In genomic region chr10:84429926-84430520, GRCh38 we compare ENCODE assay signal across 8 cellular contexts.
DNase-seq lines count a peak whose midpoint lies in the region; ATAC-seq, FAIRE-seq and TF ChIP-seq lines count a peak whose summit lies in the region.

No MANE protein-coding gene starts in this region.

- H3K14ac ChIP-seq in IMR-90 (replicated peaks; ENCODE audit: low read depth, low read length), result no peak overlapping the region

- intact Hi-C loops in IMR-90 (cut with micrococcal nuclease) (loop anchor here (5.0 kb wide), 1 partner anchor 92 kb away; no protein-coding TSS in a partner anchor), GM12878 (cut with micrococcal nuclease; ENCODE audit: unreplicated experiment) (loop anchor here (1.0 to 5.0 kb wide), 3 partner anchors 53 to 165 kb away; no protein-coding TSS in a partner anchor)

- H3K79me1 ChIP-seq in IMR-90 (ENCODE audit: low read depth in 1 of 2, low read length in 2 of 2), result peaks cover 19 to 51% of the 10 kb centered on the region in 2 experiments

- no peak overlapping the region for H2AK5ac ChIP-seq in IMR-90 (ENCODE audit: low read depth, low read length)

- H2AK9ac ChIP-seq in IMR-90 (replicated peaks; ENCODE audit: low read depth, low read length, poor library complexity), result no peak overlapping the region

- H4K20me1 ChIP-seq in IMR-90 (ENCODE audit: insufficient read depth, low read length), result peaks cover 9% of the 10 kb centered on the region; the same call in 1 of the 2 replicates
- H4K20me1 ChIP-seq in GM12878 (ENCODE audit: control insufficient read depth, insufficient read depth), result no peaks in the 10 kb centered on the region

- H2BK120ac ChIP-seq in IMR-90 (ENCODE audit: low read depth, low read length), result no peak overlapping the region

- peak; percentile 62 for TF ChIP-seq CTCF in GM10248 (IDR thresholded peaks at IDR 0.05; ENCODE audit: control extremely low read depth, extremely low read depth, low read depth, missing control alignments)
- TF ChIP-seq CTCF in IMR-90 (conservative IDR thresholded peaks at IDR 0.05; ENCODE audit: low read depth, low read length), result peak; percentile 51
- peak; percentile 73 to 88 (median 77) for TF ChIP-seq CTCF in GM12878 (IDR thresholded peaks at IDR 0.05 in 2 of 3, conservative IDR thresholded peaks at IDR 0.05 in 1 of 3; ENCODE audit: control insufficient read depth in 2 of 3, extremely low read depth in 1 of 3, insufficient read depth in 1 of 3, low read depth in 3 of 3, low read length in 3 of 3)

- TF ChIP-seq RAD21 in IMR-90 (IDR thresholded peaks at IDR 0.05; ENCODE audit: low read length) (peak; percentile 43), GM12878 (IDR thresholded peaks at IDR 0.05; ENCODE audit: insufficient read depth, low read depth, low read length) (peak; percentile 54)

- TF ChIP-seq EP300 in GM12878 (IDR thresholded peaks at IDR 0.05; ENCODE audit: borderline replicate concordance in 1 of 2, control insufficient read depth in 1 of 2, low read depth in 2 of 2, low read length in 2 of 2), result no peak

- SMC1A ChIA-PET in GM12878 (lab: Charles Lee; ENCODE audit: uncharacterized antibody, unreplicated experiment), result interaction anchor here (0.9 to 6.3 kb wide), 17 partner anchors 11 to 165 kb away, joined by 3 to 72 read pairs (median 4); no protein-coding TSS in a partner anchor

- no peaks in the 10 kb centered on the region for H3K79me2 ChIP-seq in GM12878 (ENCODE audit: control insufficient read depth, insufficient read depth, low read length)

- DNase-seq in GM10248 (ENCODE audit: extremely low spot score), result peak; percentile 52
- DNase-seq in IMR-90, result peak; percentile 47
- peak; percentile 54 for DNase-seq in T-helper 9 cell
- peak; percentile 31 for DNase-seq in GM12878 (ENCODE audit: low read depth, low spot score)
- peak; percentile 70 for DNase-seq in inferior parietal cortex (ENCODE audit: extremely low spot score)
- peak; percentile 46 to 59 for DNase-seq in stimulated activated CD4-positive, alpha-beta T cell treated with anti-CD3 and anti-CD28 coated beads, Interleukin-4, amount 100 ng/mL, for 4 hours
- DNase-seq in cerebellar nuclear complex (lab: John Stamatoyannopoulos, UW), result no peak

- dilution Hi-C loops in IMR-90 (cut with HindIII; ENCODE audit: low sequenced_read_pairs, unreplicated experiment), result no loop called here

- H4K8ac ChIP-seq in IMR-90 (ENCODE audit: low read depth in 2 of 2, low read length in 2 of 2), result no peak overlapping the region

- no peak overlapping the region for H3K4ac ChIP-seq in IMR-90 (ENCODE audit: low read depth, low read length)

- H3K27me3 ChIP-seq in IMR-90 (ENCODE audit: control insufficient read depth, insufficient read depth, low read length) (no peaks in the 10 kb centered on the region), GM12878 (replicated peaks in 1 of 2; ENCODE audit: control insufficient read depth in 2 of 2, insufficient read depth in 2 of 2, low read length in 1 of 2) (no peaks in the 10 kb centered on the region)

- H3K4me1 ChIP-seq in IMR-90 (ENCODE audit: control insufficient read depth, insufficient read depth, low read length) (peaks cover 6% of the 10 kb centered on the region), GM12878 (ENCODE audit: control insufficient read depth, insufficient read depth, low read length) (no peaks in the 10 kb centered on the region)

- in situ Hi-C loops in IMR-90 (cut with MboI; ENCODE audit: low sequenced_read_pairs), result no loop called here
- in situ Hi-C loops in GM12878 (cut with MboI), result no loop called here

- RAD21 ChIA-PET in GM12878 (lab: Charles Lee; ENCODE audit: unreplicated experiment), result interaction anchor here (0.9 to 3.4 kb wide), 5 partner anchors 9 to 162 kb away, joined by 3 to 41 read pairs (median 6); no protein-coding TSS in a partner anchor

- no peak overlapping the region for H3K56ac ChIP-seq in IMR-90 (ENCODE audit: extremely low read depth, insufficient read depth, low read length)

- H3K9me1 ChIP-seq in IMR-90 (ENCODE audit: insufficient read depth, low read length), result peaks cover 8% of the 10 kb centered on the region

- H3K23ac ChIP-seq in IMR-90 (ENCODE audit: low read depth, low read length), result no peak overlapping the region

- H3K4me2 ChIP-seq in IMR-90 (ENCODE audit: low read depth, low read length), result no peak overlapping the region
- H3K4me2 ChIP-seq in GM12878 (ENCODE audit: control insufficient read depth, insufficient read depth), result no peak overlapping the region

- no peak overlapping the region for H3K18ac ChIP-seq in IMR-90 (ENCODE audit: low read depth, low read length)

- no peak overlapping the region for H4K5ac ChIP-seq in IMR-90 (ENCODE audit: low read depth, low read length)

- no CpG with 5 or more reads among the region's 2 CpGs for WGBS in IMR-90 (ENCODE audit: extremely low coverage in 2 of 2, insufficient read length in 1 of 2), 2 experiments
- 52% methylated on average over 2 of the region's 2 CpGs for WGBS in GM12878 (ENCODE audit: insufficient coverage, insufficient replicate concordance, low lambda C conversion rate, missing lambda C conversion rate)

- no TSS peak for BruUV-seq in IMR-90 (replicated peaks; lab: Mats Ljungman, UMichigan)
- no TSS peak for BruUV-seq in GM12878 (replicated peaks; lab: Mats Ljungman, UMichigan)

- no peak overlapping the region for H2BK15ac ChIP-seq in IMR-90 (ENCODE audit: low read depth, low read length)

- no peak overlapping the region for H3K4me3 ChIP-seq in IMR-90 (ENCODE audit: insufficient read depth, low read depth, low read length)
- no peak overlapping the region for H3K4me3 ChIP-seq in GM12878

- no peak overlapping the region for H4K91ac ChIP-seq in IMR-90 (ENCODE audit: insufficient read depth, low read depth, low read length)

- H3K27ac ChIP-seq in IMR-90 (ENCODE audit: insufficient read depth, low read length), result no peak overlapping the region
- no peak overlapping the region for H3K27ac ChIP-seq in GM12878 (ENCODE audit: control insufficient read depth, insufficient read depth)

- H3K9ac ChIP-seq in IMR-90 (ENCODE audit: low read depth, low read length) (no peak overlapping the region), GM12878 (ENCODE audit: control insufficient read depth, insufficient read depth, low read length) (no peak overlapping the region)

- peak; percentile 98 for ATAC-seq in GM21723 (IDR thresholded peaks at IDR 0.05; ENCODE audit: unreplicated experiment)
- peak; percentile 35; the same call in 1 of the 2 replicates for ATAC-seq in IMR-90 (ENCODE audit: low read depth)
- peak; percentile 99 for ATAC-seq in GM12878

- peak; percentile 86 for FAIRE-seq in GM12878 (lab: Jason Lieb, UNC)

- no peak overlapping the region for H2BK20ac ChIP-seq in IMR-90 (ENCODE audit: low read depth, low read length)

- CTCF ChIA-PET in GM10248 (lab: Yijun Ruan, JAX) (interaction anchor here (0.7 to 4.8 kb wide), 27 partner anchors 8 to 163 kb away, joined by 3 to 64 read pairs (median 4); no protein-coding TSS in a partner anchor), IMR-90 (lab: Yijun Ruan, JAX) (interaction anchor here (0.5 to 1.8 kb wide), 11 partner anchors 11 to 119 kb away, joined by 3 to 5 read pairs (median 3); no protein-coding TSS in a partner anchor), GM12878 (lab: Yijun Ruan, JAX) (interaction anchor here (0.7 to 6.3 kb wide), 39 partner anchors 10 to 1167 kb away, joined by 3 to 109 read pairs (median 5); no protein-coding TSS in a partner anchor)

- H2BK5ac ChIP-seq in IMR-90 (ENCODE audit: low read depth, low read length, poor library complexity, severe bottlenecking), result no peak overlapping the region

- H3K36me3 ChIP-seq in IMR-90 (ENCODE audit: control insufficient read depth, insufficient read depth, low read length) (peaks cover 3% of the 10 kb centered on the region), GM12878 (ENCODE audit: control insufficient read depth in 2 of 2, insufficient read depth in 2 of 2, low read length in 1 of 2) (no peaks in the 10 kb centered on the region)

- H3K9me3 ChIP-seq in IMR-90 (ENCODE audit: control insufficient read depth, insufficient read depth, low read length) (no peaks in the 10 kb centered on the region), GM12878 (replicated peaks; ENCODE audit: control insufficient read depth, insufficient read depth, low read length) (no peaks in the 10 kb centered on the region)

- POLR2A ChIA-PET in GM10248 (lab: Yijun Ruan, JAX) (interaction anchor here (0.6 kb wide), 1 partner anchor 17 kb away, joined by 5 read pairs; no protein-coding TSS in a partner anchor), IMR-90 (lab: Charles Lee; ENCODE audit: unreplicated experiment) (no interaction called here), GM12878 (lab: Charles Lee) (no interaction called here)

- H2AFZ ChIP-seq in IMR-90 (replicated peaks; ENCODE audit: low read length, poor library complexity), result no peak overlapping the region
- no peak overlapping the region for H2AFZ ChIP-seq in GM12878 (ENCODE audit: control insufficient read depth, low read depth, low read length)

- TF ChIP-seq POLR2A in IMR-90 (IDR thresholded peaks at IDR 0.05; ENCODE audit: low read depth, low read length) (no peak), GM12878 (IDR thresholded peaks at IDR 0.05; ENCODE audit: low read depth, low read length) (no peak)

TF ChIP-seq in IMR-90, 13 proteins besides CTCF, POLR2A, EP300 and RAD21:
- TF ChIP-seq SMC3 (IDR thresholded peaks at IDR 0.05; ENCODE audit: low read depth, low read length) (peak; percentile 37), FOS (IDR thresholded peaks at IDR 0.05; ENCODE audit: low read depth, low read length) (no peak)

TF ChIP-seq in GM12878, 131 proteins besides CTCF, POLR2A, EP300 and RAD21 (continues in another document):
- peak; percentile 58; the same call in 1 of the 2 replicates for TF ChIP-seq SMC3 (IDR thresholded peaks at IDR 0.05; ENCODE audit: borderline replicate concordance, low read length)
- TF ChIP-seq TCF12 (IDR thresholded peaks at IDR 0.05; ENCODE audit: low read depth, low read length), result peak; percentile 60; the same call in 1 of the 2 replicates

Comparison
In these comparisons a context has a peak if more than half of its experiments do, and no peak if none do; other contexts are left out.
1. DNase-seq: peak in GM10248 (single experiment), IMR-90 (single experiment), T-helper 9 cell (single experiment), GM12878 (single experiment), inferior parietal cortex (single experiment) and stimulated activated CD4-positive, alpha-beta T cell treated with anti-CD3 and anti-CD28 coated beads, Interleukin-4, amount 100 ng/mL, for 4 hours (2 of 2); none in cerebellar nuclear complex (0 of 2).
2. ATAC-seq: peak in every context shown above with its lines; median percentile 99 in GM12878; 98 in GM21723; 35 in IMR-90.
3. Peak in every context shown above with its lines, with median percentiles within 50 percentile points of each other: CTCF ChIP-seq.